ENCODE assay signal across 11 cellular contexts in the genomic region with DNA sequence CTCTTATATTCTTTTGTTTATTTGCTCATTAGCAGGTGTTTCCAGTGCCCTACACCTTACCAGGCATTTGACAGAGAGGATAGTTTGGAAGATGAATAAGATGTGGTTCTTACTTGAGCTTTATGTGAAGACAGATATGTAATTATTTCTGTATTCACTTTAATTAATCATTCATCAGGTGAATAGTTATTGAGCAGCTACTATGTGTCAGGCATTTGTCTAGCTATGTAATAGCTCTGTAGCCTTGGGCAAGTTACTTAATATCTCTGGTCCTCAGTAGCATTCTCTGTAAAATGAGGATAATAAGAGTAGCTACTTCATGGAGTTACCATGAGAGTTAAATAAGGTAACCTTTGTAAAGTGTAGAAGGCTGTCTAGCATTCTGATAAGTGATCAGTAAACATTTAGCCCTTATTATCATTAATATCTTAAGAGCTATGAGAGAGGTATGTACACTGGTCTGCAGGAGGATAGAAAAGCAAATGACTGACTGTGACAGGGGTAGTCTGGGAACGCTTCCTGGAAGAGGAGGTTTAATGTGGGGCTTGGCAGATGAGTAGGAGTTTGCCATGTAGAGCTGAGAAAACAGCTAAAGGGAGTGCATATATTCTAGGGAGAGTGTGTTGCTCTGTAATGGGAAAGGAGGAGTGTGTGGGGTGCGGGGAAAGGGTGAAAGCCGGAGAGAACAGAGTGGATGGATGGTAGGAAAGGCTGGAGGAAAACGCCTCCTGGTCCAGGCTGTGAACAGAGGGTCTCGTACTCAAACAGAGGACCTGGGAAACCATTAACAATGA. TPM values are rescaled to one million over a fixed set of nuclear protein-coding genes. Genes with fewer than 3 reads are reported as not detected.
A peak's percentile ranks its signal among the peaks of the same experiment; 100 is the strongest.
DNase-seq lines count a peak whose midpoint lies in the region; ATAC-seq and TF ChIP-seq lines count a peak whose summit lies in the region.
"Had no signal": no experiment of that assay in that cellular context is flagged by ENCODE, and none has a peak within 500 bp of the region (broad histone marks: within the 10 kb centered on the region; RNA-seq: fewer than 3 reads in every experiment).

No MANE protein-coding gene starts in this region.

- no peaks in the 10 kb centered on the region for H3K9me3 Mint-ChIP-seq in T-helper 2 cell treated with Interferon-gamma antibody and Interleukin-4, amounts not matched to agents 5 μg/mL and 100 μg/mL, for 36 hours
- H3K9me3 Mint-ChIP-seq in stimulated activated effector memory CD8-positive, alpha-beta T cell treated with anti-CD3 and anti-CD28 coated beads, Interleukin-12 subunit alpha, Interleukin-12 subunit beta, amount 100 ng/mL, for 72 hours, result no peaks in the 10 kb centered on the region

- no peak overlapping the region for H3K4me3 ChIP-seq in SJSA1
- H3K4me3 ChIP-seq: SK-N-MC had no signal

- H3K36me3 ChIP-seq in SJSA1, result peaks cover 23% of the 10 kb centered on the region

- peak; percentile 1 for ATAC-seq in foreskin keratinocyte
- ATAC-seq in stimulated activated effector memory CD8-positive, alpha-beta T cell treated with anti-CD3 and anti-CD28 coated beads, Interleukin-12 subunit alpha, Interleukin-12 subunit beta, amount 100 ng/mL, for 72 hours, result no peak

- H3K27me3 Mint-ChIP-seq in T-helper 2 cell treated with Interferon-gamma antibody and Interleukin-4, amounts not matched to agents 5 μg/mL and 100 μg/mL, for 36 hours (ENCODE audit: low read depth), result no peaks in the 10 kb centered on the region

- H3K27ac Mint-ChIP-seq in T-helper 2 cell treated with Interferon-gamma antibody and Interleukin-4, amounts not matched to agents 5 μg/mL and 100 μg/mL, for 36 hours, result peak overlapping the region; percentile 74
- H3K27ac Mint-ChIP-seq in stimulated activated effector memory CD8-positive, alpha-beta T cell treated with anti-CD3 and anti-CD28 coated beads, Interleukin-12 subunit alpha, Interleukin-12 subunit beta, amount 100 ng/mL, for 72 hours, result peak overlapping the region; percentile 82

- TF ChIP-seq CTCF in foreskin keratinocyte (conservative IDR thresholded peaks at IDR 0.05), result no peak

- H3K27me3 ChIP-seq in SJSA1 (replicated peaks) (no peaks in the 10 kb centered on the region), foreskin keratinocyte (no peaks in the 10 kb centered on the region)

- H3K4me3 Mint-ChIP-seq in T-helper 2 cell treated with Interferon-gamma antibody and Interleukin-4, amounts not matched to agents 5 μg/mL and 100 μg/mL, for 36 hours, result no peak overlapping the region
- H3K4me3 Mint-ChIP-seq in stimulated activated effector memory CD8-positive, alpha-beta T cell treated with anti-CD3 and anti-CD28 coated beads, Interleukin-12 subunit alpha, Interleukin-12 subunit beta, amount 100 ng/mL, for 72 hours, result peak overlapping the region; percentile 13

- peaks cover 91% of the 10 kb centered on the region for H3K4me1 ChIP-seq in SJSA1 (replicated peaks)
- H3K4me1 ChIP-seq in foreskin keratinocyte, result peaks cover 55% of the 10 kb centered on the region

- H3K36me3 Mint-ChIP-seq in T-helper 2 cell treated with Interferon-gamma antibody and Interleukin-4, amounts not matched to agents 5 μg/mL and 100 μg/mL, for 36 hours (ENCODE audit: low read depth), result peaks cover 31% of the 10 kb centered on the region
- peaks cover 19% of the 10 kb centered on the region for H3K36me3 Mint-ChIP-seq in stimulated activated effector memory CD8-positive, alpha-beta T cell treated with anti-CD3 and anti-CD28 coated beads, Interleukin-12 subunit alpha, Interleukin-12 subunit beta, amount 100 ng/mL, for 72 hours

- no peak for DNase-seq in T-helper 2 cell treated with Interferon-gamma antibody and Interleukin-4, amounts not matched to agents 5 μg/mL and 100 μg/mL, for 36 hours (ENCODE audit: low spot score)
- DNase-seq in T-helper 2 cell (no peak), SJSA1 (ENCODE audit: low read depth in 1 of 2, low spot score in 2 of 2) (no peak), foreskin keratinocyte (no peak), dermis blood vessel endothelial cell (no peak), pons (ENCODE audit: low spot score) (no peak), DMS 273 (lab: John Stamatoyannopoulos, UW; ENCODE audit: unreplicated experiment) (no peak)
- no peak for DNase-seq in stimulated activated effector memory CD8-positive, alpha-beta T cell treated with anti-CD3 and anti-CD28 coated beads, Interleukin-12 subunit alpha, Interleukin-12 subunit beta, amount 100 ng/mL, for 72 hours (ENCODE audit: low spot score in 2 of 2)
- DNase-seq: 8988T, NCI-H1092 had no signal

- H3K27ac ChIP-seq in SJSA1 (peak overlapping the region; percentile 94), foreskin keratinocyte (peak overlapping the region; percentile 90)
- H3K27ac ChIP-seq: SK-N-MC had no signal

- no peaks in the 10 kb centered on the region for H3K9me3 ChIP-seq in SJSA1 (replicated peaks)

- peaks cover 48% of the 10 kb centered on the region for H3K4me1 Mint-ChIP-seq in T-helper 2 cell treated with Interferon-gamma antibody and Interleukin-4, amounts not matched to agents 5 μg/mL and 100 μg/mL, for 36 hours (ENCODE audit: low read depth)
- peaks cover 46% of the 10 kb centered on the region for H3K4me1 Mint-ChIP-seq in stimulated activated effector memory CD8-positive, alpha-beta T cell treated with anti-CD3 and anti-CD28 coated beads, Interleukin-12 subunit alpha, Interleukin-12 subunit beta, amount 100 ng/mL, for 72 hours

RNA-seq across cellular contexts. Expression of gene MICAL2, which starts 56.1 kb away (rescaled TPM):
- total RNA-seq in SJSA1 (2014; rRNA removed; shearing (Covaris generic)), result 42.8 and 59.8 TPM in 2 replicates
- total RNA-seq in foreskin keratinocyte (185 and 192 TPM in 2 replicates), dermis blood vessel endothelial cell (110 and 124 TPM in 2 replicates)
- polyA plus RNA-seq in foreskin keratinocyte, result 40.2 and 42.9 TPM in 2 replicates
